ENCODE assay signal across 8 cellular contexts in the genomic region with DNA sequence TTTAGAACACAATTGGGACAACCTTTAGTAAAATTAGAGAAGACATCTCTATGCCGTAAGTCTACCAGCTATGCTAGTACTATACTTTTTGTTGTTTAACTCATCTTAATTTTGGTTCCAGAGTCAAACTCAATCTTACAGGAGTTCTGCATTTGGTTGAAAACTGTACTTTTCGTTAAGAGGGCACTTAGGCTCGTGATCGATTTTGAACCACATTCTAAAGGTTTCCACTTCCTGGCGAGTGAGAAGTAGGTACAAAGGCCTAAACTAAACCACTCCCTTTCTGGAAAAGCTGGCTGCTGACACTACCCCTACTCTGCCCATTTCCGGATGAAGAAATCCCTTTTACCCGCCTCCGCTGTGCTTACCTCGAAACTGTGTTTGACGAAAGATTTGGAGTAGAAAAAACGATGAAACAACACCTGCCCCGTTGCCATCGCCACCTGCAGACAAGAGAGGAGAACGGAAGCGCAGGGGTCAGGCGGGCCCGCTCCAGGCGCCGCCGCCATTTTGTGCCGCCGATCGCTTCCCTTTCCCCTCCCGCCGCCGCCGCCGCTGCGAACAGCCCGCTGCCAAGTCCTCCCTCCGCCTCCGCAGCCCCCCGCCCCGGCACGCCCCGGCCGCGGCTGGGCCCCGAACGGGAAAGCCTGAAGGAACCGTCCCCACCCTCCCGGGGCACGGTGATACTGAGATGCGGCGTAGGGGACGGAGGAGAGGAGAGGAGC. TPM values are rescaled to one million over a fixed set of nuclear protein-coding genes. Genes with fewer than 3 reads are reported as not detected.
A peak's percentile ranks its signal among the peaks of the same experiment; 100 is the strongest.
DNase-seq lines count a peak whose midpoint lies in the region; ATAC-seq and TF ChIP-seq lines count a peak whose summit lies in the region.

No MANE protein-coding gene starts in this region.

- H3K4me2 ChIP-seq in hepatocyte: peak overlapping the region; percentile 83

- in situ Hi-C loops in gastrocnemius medialis (cut with MboI; ENCODE audit: low sequenced_read_pairs in 4 of 4): loop anchor here in 2 of 4 donors (25.0 kb wide), 2 partner anchors 703 to 1297 kb away; a partner anchor contains a TSS

- H3K4me1 ChIP-seq in hepatocyte (ENCODE audit: insufficient read depth) (peaks cover 34% of the 10 kb centered on the region), gastrocnemius medialis (peaks cover 56% of the 10 kb centered on the region in 2 donors)

- 3% methylated on average over 22 of the region's 46 CpGs for WGBS in hepatocyte (ENCODE audit: low lambda C conversion rate, missing lambda C conversion rate)

- H2AFZ ChIP-seq in hepatocyte: peak overlapping the region; percentile 17

- peaks cover 7% of the 10 kb centered on the region for H3K36me3 Mint-ChIP-seq in T-helper 17 cell (ENCODE audit: low read depth)

- H3K27ac Mint-ChIP-seq in T-helper 17 cell: peak overlapping the region; percentile 99

- peaks cover 66% of the 10 kb centered on the region for H3K79me2 ChIP-seq in hepatocyte

- H3K27me3 Mint-ChIP-seq in T-helper 17 cell: no peaks in the 10 kb centered on the region

- H3K27ac ChIP-seq in hepatocyte: peak overlapping the region; percentile 100
- H3K27ac ChIP-seq in gastrocnemius medialis: peak overlapping the region; percentile 93 to 99 (median 98)

- H3K4me3 ChIP-seq in MG63: peak overlapping the region; percentile 95
- H3K4me3 ChIP-seq in hepatocyte: peak overlapping the region; percentile 99
- H3K4me3 ChIP-seq in gastrocnemius medialis: peak overlapping the region; percentile 79 to 98 (median 94)

- H3K36me3 ChIP-seq in MG63 (peaks cover 57% of the 10 kb centered on the region), hepatocyte (replicated peaks; ENCODE audit: insufficient read depth, low read depth) (no peaks in the 10 kb centered on the region), gastrocnemius medialis (peaks cover 0 to 31% of the 10 kb centered on the region in 2 donors)

- H3K27me3 ChIP-seq in MG63 (no peaks in the 10 kb centered on the region), hepatocyte (no peaks in the 10 kb centered on the region), gastrocnemius medialis (no peaks in the 10 kb centered on the region)

- peaks cover 40% of the 10 kb centered on the region for H3K4me1 Mint-ChIP-seq in T-helper 17 cell

- ATAC-seq in T-helper 17 cell (peak; percentile 68), gastrocnemius medialis (peak; percentile 37 to 40)

- H3K9me3 ChIP-seq in MG63: no peaks in the 10 kb centered on the region
- H3K9me3 ChIP-seq in T-helper 17 cell (ENCODE audit: control insufficient read depth, low read length, poor library complexity, severe bottlenecking): no peaks in the 10 kb centered on the region
- no peaks in the 10 kb centered on the region for H3K9me3 ChIP-seq in hepatocyte (ENCODE audit: low read depth)
- no peaks in the 10 kb centered on the region for H3K9me3 ChIP-seq in gastrocnemius medialis

- TF ChIP-seq POLR2A in gastrocnemius medialis (IDR thresholded peaks at IDR 0.05): no peak

- intact Hi-C loops in gastrocnemius medialis (cut with DNase I; ENCODE audit: low total_unique reads): loop anchor here (5.0 to 10.0 kb wide), 2 partner anchors 602 to 1304 kb away; a partner anchor contains a TSS

- H3K9me2 ChIP-seq in hepatocyte (replicated peaks; ENCODE audit: insufficient read depth): no peaks in the 10 kb centered on the region

- peak; percentile 25 for DNase-seq in GDM1 (lab: John Stamatoyannopoulos, UW)
- peak; percentile 52 for DNase-seq in H4 (ENCODE audit: low spot score)
- DNase-seq in MG63: peak; percentile 67
- DNase-seq in T-helper 17 cell: peak; percentile 71 to 76 (median 73)
- DNase-seq in amniotic epithelial cell (ENCODE audit: low read depth): peak; percentile 36
- peak; percentile 85 for DNase-seq in hepatocyte (ENCODE audit: low spot score)
- peak in 1 of 2 donors; percentile 57 for DNase-seq in gastrocnemius medialis
- DNase-seq in cortex of kidney (lab: John Stamatoyannopoulos, UW): no peak

- no peak for TF ChIP-seq CTCF in hepatocyte (IDR thresholded peaks at IDR 0.05; ENCODE audit: poor library complexity)
- peak in 2 of 5 experiments; percentile 18 to 21 for TF ChIP-seq CTCF in gastrocnemius medialis (IDR thresholded peaks at IDR 0.05 in 4 of 5, conservative IDR thresholded peaks at IDR 0.05 in 1 of 5)

- peak overlapping the region; percentile 94 for H3K4me3 Mint-ChIP-seq in T-helper 17 cell

- peaks cover 51% of the 10 kb centered on the region for H4K20me1 ChIP-seq in hepatocyte (ENCODE audit: insufficient read depth, poor library complexity, severe bottlenecking)

RNA-seq across cellular contexts. Expression of a gene that starts 0.7 kb away (rescaled TPM):
- total RNA-seq in H4 (2014; rRNA removed; shearing (Covaris generic)): 24.3 and 30.6 TPM in 2 replicates
- total RNA-seq in MG63 (2014; rRNA removed; shearing (Covaris generic); ENCODE audit: low replicate concordance): 51.8 and 68.8 TPM in 2 replicates
- total RNA-seq in T-helper 17 cell: 1,000 to 10,000 TPM; 1,190 to 1,257 TPM
- 300 and 338 TPM in 2 replicates for total RNA-seq in hepatocyte
- polyA plus RNA-seq in hepatocyte: 125 and 172 TPM in 2 replicates
- total RNA-seq in gastrocnemius medialis: 100 to 1,000 TPM in 1 of 4 donors, 10 to 100 TPM in 3; 34.3 to 110 (median 41.3) TPM
